Comparison of ENCODE assay signal across 12 cellular contexts in genomic region chr11:33721291-33721840, GRCh38. TPM values are rescaled to one million over a fixed set of nuclear protein-coding genes. Genes with fewer than 3 reads are reported as not detected.
DNase-seq lines count a peak whose midpoint lies in the region; ATAC-seq and TF ChIP-seq lines count a peak whose summit lies in the region.
"Had no signal": no experiment of that assay in that cellular context is flagged by ENCODE, and none has a peak within 500 bp of the region (broad histone marks: within the 10 kb centered on the region; RNA-seq: fewer than 3 reads in every experiment).

No MANE protein-coding gene starts in this region.

- H3K27me3 ChIP-seq in MG63 (no peaks in the 10 kb centered on the region), ascending aorta (no peaks in the 10 kb centered on the region)

- H3K9me3 Mint-ChIP-seq in dendritic cell treated with granulocyte-macrophage colony-stimulating factor and Interleukin-4, amounts not matched to agents 40 ng/mL and 50 ng/mL, for 4 days = no peaks in the 10 kb centered on the region
- peaks cover 5% of the 10 kb centered on the region for H3K9me3 Mint-ChIP-seq in nephron progenitor cell
- H3K9me3 Mint-ChIP-seq: endodermal cell had no signal

- intact Hi-C loops in dendritic cell treated with granulocyte-macrophage colony-stimulating factor and Interleukin-4, amounts not matched to agents 40 ng/mL and 50 ng/mL, for 4 days (cut with micrococcal nuclease) = no loop called here
- intact Hi-C loops in ascending aorta (cut with DNase I) = no loop called here

- H3K27ac Mint-ChIP-seq in dendritic cell treated with granulocyte-macrophage colony-stimulating factor and Interleukin-4, amounts not matched to agents 40 ng/mL and 50 ng/mL, for 4 days = peak overlapping the region; percentile 97
- peak overlapping the region; percentile 47 for H3K27ac Mint-ChIP-seq in nephron progenitor cell
- H3K27ac Mint-ChIP-seq: endodermal cell had no signal

- no peak for ATAC-seq in GM19455 (IDR thresholded peaks at IDR 0.05; ENCODE audit: unreplicated experiment)

- DNase-seq in AG20443 (ENCODE audit: low spot score) (peak; percentile 60), MG63 (peak; percentile 37), nephron progenitor cell (no peak), COR-L47 (lab: John Stamatoyannopoulos, UW) (no peak), ascending aorta (ENCODE audit: low spot score in 2 of 2) (no peak), NCI-H146 treated with DMSO at 0.1 percent for 48 hours (lab: John Stamatoyannopoulos, UW; ENCODE audit: unreplicated experiment) (no peak)
- DNase-seq: activated CD8-positive, alpha-beta memory T cell treated with anti-CD3 and anti-CD28 coated beads, Interleukin-2, amount 50 U/mL, for 4 hours; endodermal cell; NCI-H1105 treated with DMSO at 0.1 percent for 48 hours; SHP77 treated with DMSO at 0.1 percent for 48 hours had no signal

- no peaks in the 10 kb centered on the region for H3K27me3 Mint-ChIP-seq in dendritic cell treated with granulocyte-macrophage colony-stimulating factor and Interleukin-4, amounts not matched to agents 40 ng/mL and 50 ng/mL, for 4 days
- H3K27me3 Mint-ChIP-seq in nephron progenitor cell (ENCODE audit: low read depth, poor library complexity) = no peaks in the 10 kb centered on the region

- peaks cover 86% of the 10 kb centered on the region for H3K36me3 ChIP-seq in MG63
- peaks cover 30 to 59% of the 10 kb centered on the region in 2 donors for H3K36me3 ChIP-seq in ascending aorta

- H3K9me3 ChIP-seq in MG63 (no peaks in the 10 kb centered on the region), ascending aorta (no peaks in the 10 kb centered on the region)

- H3K4me1 ChIP-seq in ascending aorta = peaks cover 7 to 15% of the 10 kb centered on the region in 2 donors

- H3K4me3 Mint-ChIP-seq in dendritic cell treated with granulocyte-macrophage colony-stimulating factor and Interleukin-4, amounts not matched to agents 40 ng/mL and 50 ng/mL, for 4 days = no peak overlapping the region
- no peak overlapping the region for H3K4me3 Mint-ChIP-seq in nephron progenitor cell
- H3K4me3 Mint-ChIP-seq: endodermal cell had no signal

- peaks cover 63% of the 10 kb centered on the region for H3K4me1 Mint-ChIP-seq in dendritic cell treated with granulocyte-macrophage colony-stimulating factor and Interleukin-4, amounts not matched to agents 40 ng/mL and 50 ng/mL, for 4 days (ENCODE audit: low read depth)
- H3K4me1 Mint-ChIP-seq in nephron progenitor cell = peaks cover 71% of the 10 kb centered on the region

- H3K4me3 ChIP-seq in MG63 = no peak overlapping the region
- no peak overlapping the region for H3K4me3 ChIP-seq in ascending aorta

- peaks cover 79% of the 10 kb centered on the region for H3K36me3 Mint-ChIP-seq in dendritic cell treated with granulocyte-macrophage colony-stimulating factor and Interleukin-4, amounts not matched to agents 40 ng/mL and 50 ng/mL, for 4 days (ENCODE audit: low read depth)
- H3K36me3 Mint-ChIP-seq in nephron progenitor cell (ENCODE audit: low read depth) = peaks cover 44% of the 10 kb centered on the region

- no peak overlapping the region for H3K27ac ChIP-seq in ascending aorta

- no peak for TF ChIP-seq CTCF in nephron progenitor cell (IDR thresholded peaks at IDR 0.05)
- TF ChIP-seq CTCF in ascending aorta (IDR thresholded peaks at IDR 0.05) = no peak

RNA-seq across cellular contexts. Expression of gene CD59, which starts 14.9 kb away (rescaled TPM):
- total RNA-seq in MG63 (2014; rRNA removed; shearing (Covaris generic); ENCODE audit: low replicate concordance) = 360 and 394 TPM in 2 replicates
- total RNA-seq in ascending aorta = 637 TPM

RNA-seq across cellular contexts. Expression of gene C11orf91, which starts 20.7 kb away (rescaled TPM):
- not detected in 2 replicates for total RNA-seq in MG63 (2014; rRNA removed; shearing (Covaris generic); ENCODE audit: low replicate concordance)
- total RNA-seq in ascending aorta = not detected

RNA-seq across cellular contexts. Expression of gene FBXO3, which starts 53.0 kb away (rescaled TPM):
- 41.7 and 48.8 TPM in 2 replicates for total RNA-seq in MG63 (2014; rRNA removed; shearing (Covaris generic); ENCODE audit: low replicate concordance)
- 11.8 TPM for total RNA-seq in ascending aorta

Comparison
In these comparisons a context has a peak if more than half of its experiments do, and no peak if none do; other contexts are left out.
1. DNase-seq: peak in AG20443 (single experiment) and MG63 (single experiment); none in nephron progenitor cell (single experiment), COR-L47 (single experiment), ascending aorta (0 of 2) and NCI-H146 treated with DMSO at 0.1 percent for 48 hours (single experiment).